In genomic region chr6:13813011-13813410, GRCh38 we compare ENCODE assay signal across 8 cellular contexts. TPM values are rescaled to one million over a fixed set of nuclear protein-coding genes. Genes with fewer than 3 reads are reported as not detected.
DNase-seq lines count a peak whose midpoint lies in the region; ATAC-seq and TF ChIP-seq lines count a peak whose summit lies in the region.

No MANE protein-coding gene starts in this region.

- no peaks in the 10 kb centered on the region for H3K9me3 Mint-ChIP-seq in activated naive CD8-positive, alpha-beta T cell treated with anti-CD3 and anti-CD28 coated beads, Interleukin-2, amount 10 ng/mL, durations not matched to agents 7 days and 5 days

- POLR2A ChIA-PET in activated naive CD8-positive, alpha-beta T cell treated with anti-CD3 and anti-CD28 coated beads, Interleukin-2, amount 10 ng/mL, durations not matched to agents 7 days and 5 days (lab: Charles Lee): no interaction called here

- H3K27me3 ChIP-seq in heart right ventricle: no peaks in the 10 kb centered on the region
- no peaks in the 10 kb centered on the region for H3K27me3 ChIP-seq in right lobe of liver
- no peaks in the 10 kb centered on the region for H3K27me3 ChIP-seq in uterus

- TF ChIP-seq POLR2A in right lobe of liver (IDR thresholded peaks at IDR 0.05) (no peak), uterus (IDR thresholded peaks at IDR 0.05) (no peak)

- H3K27ac Mint-ChIP-seq in activated naive CD8-positive, alpha-beta T cell treated with anti-CD3 and anti-CD28 coated beads, Interleukin-2, amount 10 ng/mL, durations not matched to agents 7 days and 5 days: peak overlapping the region; percentile 77

- H3K36me3 ChIP-seq in heart right ventricle (peaks cover 0 to 9% (median 0%) of the 10 kb centered on the region in 9 donors), right lobe of liver (no peaks in the 10 kb centered on the region), uterus (no peaks in the 10 kb centered on the region)

- DNase-seq in heart right ventricle (no peak), left cardiac atrium (no peak), right lobe of liver (no peak), uterus (no peak), NCI-H2196 treated with DMSO at 0.1 percent for 48 hours (lab: John Stamatoyannopoulos, UW; ENCODE audit: unreplicated experiment) (no peak)
- DNase-seq in activated naive CD8-positive, alpha-beta T cell treated with anti-CD3 and anti-CD28 coated beads, Interleukin-2, amount 10 ng/mL, durations not matched to agents 7 days and 5 days: no peak
- DNase-seq in activated effector memory CD4-positive, alpha-beta T cell treated with anti-CD3 and anti-CD28 coated beads, Interleukin-2, amount 50 U/mL, for 16 hours: no peak

- 52 to 53% methylated on average over 7 of the region's 7 CpGs for WGBS in heart right ventricle, 2 donors
- 39% methylated on average over 6 of the region's 7 CpGs for WGBS in right lobe of liver (ENCODE audit: insufficient coverage, low coverage, low lambda C conversion rate, missing lambda C conversion rate)

- peaks cover 10% of the 10 kb centered on the region for H3K36me3 Mint-ChIP-seq in activated naive CD8-positive, alpha-beta T cell treated with anti-CD3 and anti-CD28 coated beads, Interleukin-2, amount 10 ng/mL, durations not matched to agents 7 days and 5 days

- peak overlapping the region in 9 of 10 donors; percentile 92 to 99 (median 96) for H3K27ac ChIP-seq in heart right ventricle
- peak overlapping the region; percentile 90 to 95 (median 93) for H3K27ac ChIP-seq in right lobe of liver
- H3K27ac ChIP-seq in uterus: peak overlapping the region; percentile 93 to 98

- TF ChIP-seq CTCF in heart right ventricle (IDR thresholded peaks at IDR 0.05): no peak
- no peak for TF ChIP-seq CTCF in right lobe of liver (IDR thresholded peaks at IDR 0.05)
- TF ChIP-seq CTCF in uterus (IDR thresholded peaks at IDR 0.05): no peak

- peak overlapping the region; percentile 92 for H3K4me3 Mint-ChIP-seq in activated naive CD8-positive, alpha-beta T cell treated with anti-CD3 and anti-CD28 coated beads, Interleukin-2, amount 10 ng/mL, durations not matched to agents 7 days and 5 days

- H3K9me3 ChIP-seq in heart right ventricle (no peaks in the 10 kb centered on the region), right lobe of liver (no peaks in the 10 kb centered on the region), uterus (no peaks in the 10 kb centered on the region)

- peaks cover 0 to 43% (median 38%) of the 10 kb centered on the region in 9 donors for H3K4me1 ChIP-seq in heart right ventricle
- peaks cover 0 to 42% (median 5%) of the 10 kb centered on the region in 4 donors for H3K4me1 ChIP-seq in right lobe of liver
- H3K4me1 ChIP-seq in uterus: no peaks in the 10 kb centered on the region

- intact Hi-C loops in heart right ventricle (cut with DNase I) (loop anchor here in 1 of 10 donors (10.0 kb wide), 1 partner anchor 98 kb away; the partner anchor contains the start of gene RANBP9), left cardiac atrium (cut with DNase I) (no loop called here), right lobe of liver (cut with DNase I) (no loop called here), uterus (cut with DNase I; ENCODE audit: low total_unique reads) (no loop called here)

- H3K4me3 ChIP-seq in heart right ventricle (peak overlapping the region in 9 of 10 donors; percentile 78 to 98 (median 89)), right lobe of liver (peak overlapping the region; percentile 87 to 92 (median 88)), uterus (peak overlapping the region; percentile 63 to 85)

- peaks cover 27% of the 10 kb centered on the region for H3K4me1 Mint-ChIP-seq in activated naive CD8-positive, alpha-beta T cell treated with anti-CD3 and anti-CD28 coated beads, Interleukin-2, amount 10 ng/mL, durations not matched to agents 7 days and 5 days

- H3K27me3 Mint-ChIP-seq in activated naive CD8-positive, alpha-beta T cell treated with anti-CD3 and anti-CD28 coated beads, Interleukin-2, amount 10 ng/mL, durations not matched to agents 7 days and 5 days: peaks cover 4% of the 10 kb centered on the region

- ATAC-seq in heart right ventricle (no peak), left cardiac atrium (no peak), right lobe of liver (no peak), HG03439 (IDR thresholded peaks at IDR 0.05; ENCODE audit: unreplicated experiment) (no peak)
- no peak for ATAC-seq in activated naive CD8-positive, alpha-beta T cell treated with anti-CD3 and anti-CD28 coated beads, Interleukin-2, amount 10 ng/mL, durations not matched to agents 7 days and 5 days (ENCODE audit: low read depth)

RNA-seq across cellular contexts. Expression of gene MCUR1, which starts 1.3 kb away (rescaled TPM):
- total RNA-seq in heart right ventricle (10 to 100 TPM; 25.2 to 40.8 (median 32.7) TPM), left cardiac atrium (10 to 100 TPM; 21.1 to 25.9 TPM), right lobe of liver (10 to 100 TPM; 12.7 to 17.8 (median 15.2) TPM), uterus (10 to 100 TPM in 3 of 4 donors, 1 to 10 TPM in 1; 9.4 to 16.5 (median 13.3) TPM)
- polyA plus RNA-seq in heart right ventricle: 10 to 100 TPM; 17.2 to 81.6 TPM
- 10 to 100 TPM; 16.4 to 18.4 TPM for total RNA-seq in activated naive CD8-positive, alpha-beta T cell treated with anti-CD3 and anti-CD28 coated beads, Interleukin-2, amount 10 ng/mL, durations not matched to agents 7 days and 5 days
